15 cellular contexts compared by ENCODE assay signal in genomic region chr6:37127961-37128862, GRCh38. TPM values are rescaled to one million over a fixed set of nuclear protein-coding genes. Genes with fewer than 3 reads are reported as not detected.
DNase-seq lines count a peak whose midpoint lies in the region; ATAC-seq and TF ChIP-seq lines count a peak whose summit lies in the region.
"Had no signal": no experiment of that assay in that cellular context is flagged by ENCODE, and none has a peak within 500 bp of the region (broad histone marks: within the 10 kb centered on the region; RNA-seq: fewer than 3 reads in every experiment).

No MANE protein-coding gene starts in this region.

- H3K9me2 ChIP-seq in PC-9 (ENCODE audit: insufficient read depth): no peaks in the 10 kb centered on the region

- H3K4me3 Mint-ChIP-seq in mesothelial cell of epicardium: no peak overlapping the region
- H3K4me3 Mint-ChIP-seq: immature natural killer cell had no signal

- intact Hi-C loops in PC-9 (cut with micrococcal nuclease; ENCODE audit: unreplicated experiment): no loop called here

- peaks cover 53% of the 10 kb centered on the region for H3F3A ChIP-seq in PC-9 (ENCODE audit: insufficient read depth, low read depth)

- no peaks in the 10 kb centered on the region for H4K20me1 ChIP-seq in PC-9 (ENCODE audit: insufficient read depth)
- H4K20me1 ChIP-seq: BLaER1 had no signal

- BruUV-seq in PC-9 (replicated peaks; lab: Mats Ljungman, UMichigan): no TSS peak

- peak overlapping the region; percentile 92 for H3K27ac Mint-ChIP-seq in mesothelial cell of epicardium

- CTCF ChIA-PET in AG04449 (lab: Yijun Ruan, JAX) (interaction anchor here (0.9 to 2.3 kb wide), 6 partner anchors 18 to 98 kb away, joined by 3 to 16 read pairs (median 6); partner anchors contain the start of gene PIM1), PC-9 (lab: Charles Lee) (interaction anchor here (0.6 to 1.6 kb wide), 5 partner anchors 47 to 500 kb away, joined by 3 to 10 read pairs (median 3); no protein-coding TSS in a partner anchor)

- DNase-seq in AG04449 (ENCODE audit: low read depth, low spot score) (peak; percentile 49), PC-9 (peak; percentile 34 to 81), epithelial cell of esophagus (ENCODE audit: low read depth) (peak; percentile 51), mesothelial cell of epicardium (ENCODE audit: low spot score in 2 of 2, unreplicated experiment in 2 of 2) (no peak), G401 (ENCODE audit: low spot score) (no peak), C1 segment of cervical spinal cord (lab: John Stamatoyannopoulos, UW) (no peak), NCI-H748 (lab: John Stamatoyannopoulos, UW; ENCODE audit: unreplicated experiment) (no peak)
- DNase-seq: activated CD4-positive, alpha-beta T cell treated with anti-CD3 and anti-CD28 coated beads, Interleukin-2, amount 50 U/mL, for 1 hour; immature natural killer cell; spleen had no signal

- in situ Hi-C loops in G401 (cut with HindIII; ENCODE audit: low sequenced_read_pairs): loop anchor here (5.0 kb wide), 1 partner anchor 44 kb away; the partner anchor contains the start of gene PIM1

- peak overlapping the region; percentile 44 for H3K4me2 ChIP-seq in PC-9
- H3K4me2 ChIP-seq: BLaER1, KMS-11 had no signal

- no peaks in the 10 kb centered on the region for H3K27me3 ChIP-seq in PC-9 (ENCODE audit: insufficient read depth, low read depth)
- H3K27me3 ChIP-seq: ascending aorta, BLaER1 had no signal

- H3K9me3 ChIP-seq in PC-9 (ENCODE audit: insufficient read depth, low read depth): no peaks in the 10 kb centered on the region
- H3K9me3 ChIP-seq: ascending aorta, BLaER1, spleen, thoracic aorta had no signal

- H3K27ac ChIP-seq in PC-9: peak overlapping the region; percentile 95
- H3K27ac ChIP-seq: ascending aorta, BLaER1, KMS-11, spleen had no signal

- H3K36me3 ChIP-seq in PC-9 (ENCODE audit: low read depth): no peaks in the 10 kb centered on the region
- H3K36me3 ChIP-seq: ascending aorta, BLaER1, spleen, thoracic aorta had no signal

- H3K4me1 Mint-ChIP-seq in mesothelial cell of epicardium: peaks cover 58% of the 10 kb centered on the region

- peaks cover 79% of the 10 kb centered on the region for H3K4me1 ChIP-seq in PC-9 (replicated peaks; ENCODE audit: insufficient read depth)
- H3K4me1 ChIP-seq: BLaER1 had no signal

- POLR2A ChIA-PET in AG04449 (lab: Yijun Ruan, JAX) (interaction anchor here (1.0 to 1.4 kb wide), 3 partner anchors 9 to 41 kb away, joined by 3 to 6 read pairs (median 5); no protein-coding TSS in a partner anchor), PC-9 (lab: Charles Lee; ENCODE audit: unreplicated experiment) (interaction anchor here (0.6 to 0.7 kb wide), 4 partner anchors 13 to 197 kb away, joined by 3 to 6 read pairs (median 4); partner anchors contain the start of gene PIM1)

- no peaks in the 10 kb centered on the region for H3K36me3 Mint-ChIP-seq in mesothelial cell of epicardium
- H3K36me3 Mint-ChIP-seq: immature natural killer cell had no signal

- H2AFZ ChIP-seq in PC-9: no peak overlapping the region

- no peaks in the 10 kb centered on the region for H3K9me3 Mint-ChIP-seq in mesothelial cell of epicardium
- H3K9me3 Mint-ChIP-seq: immature natural killer cell had no signal

- H3K4me3 ChIP-seq in AG04449 (ENCODE audit: low read depth, low read length): no peak overlapping the region
- H3K4me3 ChIP-seq in PC-9: 0 out of 2 replicates have a peak overlapping the region, but pooled peaks have one; percentile 2
- H3K4me3 ChIP-seq in epithelial cell of esophagus (ENCODE audit: low read length): no peak overlapping the region
- H3K4me3 ChIP-seq: ascending aorta, BLaER1, spleen, thoracic aorta had no signal

- TF ChIP-seq CTCF in AG04449 (IDR thresholded peaks at IDR 0.05; ENCODE audit: insufficient read depth, low read length, missing control alignments): no peak
- no peak for TF ChIP-seq CTCF in PC-9 (conservative IDR thresholded peaks at IDR 0.05)
- no peak for TF ChIP-seq CTCF in epithelial cell of esophagus (IDR thresholded peaks at IDR 0.05; ENCODE audit: insufficient read depth, low read depth, low read length, missing control alignments)
- no peak for TF ChIP-seq CTCF in mesothelial cell of epicardium (IDR thresholded peaks at IDR 0.05; ENCODE audit: unreplicated experiment)

- ATAC-seq in GM18870 (IDR thresholded peaks at IDR 0.05; ENCODE audit: unreplicated experiment): no peak

- H3K79me2 ChIP-seq in PC-9 (ENCODE audit: low read depth): no peaks in the 10 kb centered on the region

- H3K27me3 Mint-ChIP-seq in mesothelial cell of epicardium (ENCODE audit: low read depth): no peaks in the 10 kb centered on the region

RNA-seq across cellular contexts. Expression of gene PIM1, which starts 41.7 kb away (rescaled TPM):
- total RNA-seq in PC-9 (2021) (51.0 and 60.3 TPM in 2 replicates), mesothelial cell of epicardium (26.2 to 30.3 TPM (median 28.6 TPM) in 3 replicates)
- total RNA-seq in G401 (2014; rRNA removed; shearing (Covaris generic)): 70.4 and 71.6 TPM in 2 replicates

Comparison
In these comparisons a context has a peak if more than half of its experiments do, and no peak if none do; other contexts are left out.
1. DNase-seq: peak in AG04449 (single experiment), PC-9 (2 of 2) and epithelial cell of esophagus (single experiment); none in mesothelial cell of epicardium (0 of 2), G401 (single experiment), C1 segment of cervical spinal cord (0 of 14) and NCI-H748 (single experiment).